ENCODE assay signal across 4 cellular contexts in genomic region chr1:153308540-153308939, GRCh38. TPM values are rescaled to one million over a fixed set of nuclear protein-coding genes. Genes with fewer than 3 reads are reported as not detected.
"Had no signal": no experiment of that assay in that cellular context is flagged by ENCODE, and none has a peak within 500 bp of the region (broad histone marks: within the 10 kb centered on the region; RNA-seq: fewer than 3 reads in every experiment).

No MANE protein-coding gene starts in this region.

- H3K4me3 ChIP-seq: GM12878 had no signal

- DNase-seq: GDM1, GF-D8 had no signal

- ATAC-seq: GM12878 had no signal

RNA-seq across cellular contexts. Expression of gene PGLYRP3, which starts 4.2 kb away (rescaled TPM):
- total RNA-seq: G401, GM12878 had no signal

RNA-seq across cellular contexts. Expression of gene PGLYRP4, which starts 40.1 kb away (rescaled TPM):
- total RNA-seq: G401 had no signal

RNA-seq across cellular contexts. Expression of gene LORICRIN, which starts 49.1 kb away (rescaled TPM):
- total RNA-seq: G401 had no signal
